In genomic region chr22:44755000-44755399, GRCh38 we compare ENCODE assay signal across 1 cellular context.
TF ChIP-seq lines count a peak whose summit lies in the region.

No MANE protein-coding gene starts in this region.

TF ChIP-seq in GM23338, 12 proteins besides CTCF, POLR2A, EP300 and RAD21:
- no peak for TF ChIP-seq ZNF462 (CRISPR knock-in tag; IDR thresholded peaks at IDR 0.05)
- TF ChIP-seq POLR2AphosphoS5 (IDR thresholded peaks at IDR 0.05; ENCODE audit: low read depth), result no peak
- TF ChIP-seq ZNF114 (CRISPR knock-in tag; IDR thresholded peaks at IDR 0.05), result no peak
- TF ChIP-seq ETS1 (IDR thresholded peaks at IDR 0.05), result no peak
- TF ChIP-seq STAT1 (IDR thresholded peaks at IDR 0.05; ENCODE audit: unreplicated experiment), result no peak
- no peak for TF ChIP-seq REST (IDR thresholded peaks at IDR 0.05; ENCODE audit: unreplicated experiment)
- TF ChIP-seq NANOG (IDR thresholded peaks at IDR 0.05; ENCODE audit: borderline replicate concordance), result no peak
- no peak for TF ChIP-seq CREB1 (CRISPR knock-in tag; IDR thresholded peaks at IDR 0.05; ENCODE audit: low read depth)
- TF ChIP-seq ZNF331 (CRISPR knock-in tag; IDR thresholded peaks at IDR 0.05; ENCODE audit: low read depth), result no peak
- TF ChIP-seq EZH2phosphoT487 (IDR thresholded peaks at IDR 0.05; ENCODE audit: unreplicated experiment), result no peak
- TF ChIP-seq JUNB (IDR thresholded peaks at IDR 0.05; ENCODE audit: unreplicated experiment), result no peak
- no peak for TF ChIP-seq EZH2 (IDR thresholded peaks at IDR 0.05; ENCODE audit: low read depth, unreplicated experiment)
